20 cellular contexts compared by ENCODE assay signal in genomic region chr3:7962244-7962643, GRCh38.
"Had no signal": no experiment of that assay in that cellular context is flagged by ENCODE, and none has a peak within 500 bp of the region (broad histone marks: within the 10 kb centered on the region; RNA-seq: fewer than 3 reads in every experiment).

No MANE protein-coding gene starts in this region.

- ATAC-seq: activated CD4-positive, alpha-beta T cell treated with anti-CD3 and anti-CD28 coated beads for 36 hours; activated T-helper 17 cell treated with anti-CD3 and anti-CD28 coated beads, Interleukin-2, amount 50 U/mL, for 72 hours; T-cell had no signal

- DNase-seq: activated CD4-positive, alpha-beta memory T cell treated with anti-CD3 and anti-CD28 coated beads, Interleukin-2, amount 10 ng/mL, durations not matched to agents 7 days and 5 days; activated CD4-positive, alpha-beta T cell treated with anti-CD3 and anti-CD28 coated beads for 36 hours; activated CD4-positive, alpha-beta T cell treated with anti-CD3 and anti-CD28 coated beads, Interleukin-2, amount 50 U/mL, for 1 hour; activated gamma-delta T cell; activated naive CD4-positive, alpha-beta T cell treated with anti-CD3 and anti-CD28 coated beads for 36 hours; activated T-cell treated with anti-CD3 and anti-CD28 coated beads for 4 hours; activated T-cell treated with anti-CD3 and anti-CD28 coated beads, Interleukin-2, amount 50 U/mL, for 48 hours; Karpas-422; NCI-H1105 treated with DMSO at 0.1 percent for 48 hours; NCI-H1436 treated with DMSO at 0.1 percent for 48 hours; NCI-H187 treated with DMSO at 0.1 percent for 48 hours; NCI-H345; NCI-H510A treated with DMSO at 0.1 percent for 48 hours; NCI-H69; PC-9; T-cell; T-helper 2 cell; T1000; WERI-Rb-1 had no signal
